ENCODE assay signal across 16 cellular contexts in genomic region chr1:90839323-90839722, GRCh38.
"Had no signal": no experiment of that assay in that cellular context is flagged by ENCODE, and none has a peak within 500 bp of the region (broad histone marks: within the 10 kb centered on the region; RNA-seq: fewer than 3 reads in every experiment).

No MANE protein-coding gene starts in this region.

- H3K27ac ChIP-seq: foreskin keratinocyte, neutrophil, right atrium auricular region, sigmoid colon, skin epidermis, stomach had no signal

- DNase-seq: dermis blood vessel endothelial cell; erythroblast; foreskin keratinocyte; kidney; mucosa of descending colon; naive thymus-derived CD8-positive, alpha-beta T cell; posterior cingulate gyrus; sigmoid colon; stimulated activated CD4-positive, alpha-beta T cell treated with anti-CD3 and anti-CD28 coated beads, Interleukin-2, amount 100 ng/mL, for 24 hours; stimulated activated CD4-positive, alpha-beta T cell treated with anti-CD3 and anti-CD28 coated beads, Interleukin-4, amount 100 ng/mL, for 4 hours; stimulated activated naive B cell treated with anti-CD40 and anti-IgM and Interleukin-4, amounts not matched to agents 10 μg/mL and 1 μg/mL and 100 μg/mL, for 72 hours; stomach; trophoblast cell had no signal

- H3K27ac Mint-ChIP-seq: stimulated activated naive B cell treated with anti-CD40 and anti-IgM and Interleukin-4, amounts not matched to agents 10 μg/mL and 1 μg/mL and 100 μg/mL, for 72 hours had no signal

- H3K4me3 ChIP-seq: mucosa of descending colon, right atrium auricular region, sigmoid colon, skin epidermis had no signal

- H3K9me3 ChIP-seq: mucosa of descending colon, neutrophil, right atrium auricular region, sigmoid colon had no signal

- H3K4me1 ChIP-seq: foreskin keratinocyte had no signal

- H3K36me3 Mint-ChIP-seq: stimulated activated naive B cell treated with anti-CD40 and anti-IgM and Interleukin-4, amounts not matched to agents 10 μg/mL and 1 μg/mL and 100 μg/mL, for 72 hours had no signal

- H3K4me3 Mint-ChIP-seq: stimulated activated naive B cell treated with anti-CD40 and anti-IgM and Interleukin-4, amounts not matched to agents 10 μg/mL and 1 μg/mL and 100 μg/mL, for 72 hours had no signal

- H3K36me3 ChIP-seq: neutrophil, right atrium auricular region, sigmoid colon, stomach had no signal

- ATAC-seq: foreskin keratinocyte; naive thymus-derived CD8-positive, alpha-beta T cell; stimulated activated naive B cell treated with anti-CD40 and anti-IgM and Interleukin-4, amounts not matched to agents 10 μg/mL and 1 μg/mL and 100 μg/mL, for 72 hours had no signal
